Comparison of ENCODE assay signal across 36 cellular contexts in genomic region chr10:117130346-117130745, GRCh38. TPM values are rescaled to one million over a fixed set of nuclear protein-coding genes. Genes with fewer than 3 reads are reported as not detected.
"Had no signal": no experiment of that assay in that cellular context is flagged by ENCODE, and none has a peak within 500 bp of the region (broad histone marks: within the 10 kb centered on the region; RNA-seq: fewer than 3 reads in every experiment).

No MANE protein-coding gene starts in this region.

- H3K36me3 Mint-ChIP-seq: activated CD4-positive, alpha-beta memory T cell treated with anti-CD3 and anti-CD28 coated beads for 36 hours had no signal

- DNase-seq: activated CD4-positive, alpha-beta memory T cell treated with anti-CD3 and anti-CD28 coated beads for 36 hours; activated CD4-positive, alpha-beta T cell treated with anti-CD3 and anti-CD28 coated beads for 36 hours; activated CD4-positive, alpha-beta T cell treated with anti-CD3 and anti-CD28 coated beads, Interleukin-2, amount 10 ng/mL, durations not matched to agents 24 days and 14 days; activated CD4-positive, CD25-positive, alpha-beta regulatory T cell; activated CD4-positive, CD25-positive, alpha-beta regulatory T cell treated with anti-CD3 and anti-CD28 coated beads, Interleukin-2, amount 50 U/mL, for 72 hours; activated CD8-positive, alpha-beta memory T cell treated with anti-CD3 and anti-CD28 coated beads, Interleukin-2, amount 10 ng/mL, durations not matched to agents 7 days and 5 days; activated CD8-positive, alpha-beta memory T cell treated with anti-CD3 and anti-CD28 coated beads, Interleukin-2, amount 50 U/mL, for 4 hours; activated CD8-positive, alpha-beta T cell treated with anti-CD3 and anti-CD28 coated beads, Interleukin-2, amount 10 ng/mL, durations not matched to agents 7 days and 5 days; activated effector memory CD4-positive, alpha-beta T cell treated with anti-CD3 and anti-CD28 coated beads, Interleukin-2, amount 50 U/mL, for 16 hours; activated naive CD4-positive, alpha-beta T cell treated with anti-CD3 and anti-CD28 coated beads, Interleukin-2, amount 10 ng/mL, durations not matched to agents 7 days and 5 days; activated naive CD8-positive, alpha-beta T cell treated with anti-CD3 and anti-CD28 coated beads, Interleukin-2, amount 10 ng/mL, durations not matched to agents 7 days and 5 days; activated T-cell treated with anti-CD3 and anti-CD28 coated beads, Interleukin-2, amount 50 U/mL, for 1 hour; activated T-cell treated with anti-CD3 and anti-CD28 coated beads, Interleukin-2, amount 50 U/mL, for 48 hours; dorsolateral prefrontal cortex; effector memory CD4-positive, alpha-beta T cell; erythroblast; esophagus squamous epithelium; foreskin melanocyte; T-helper 2 cell had no signal

- H3K27ac ChIP-seq: ascending aorta, coronary artery, esophagus squamous epithelium, gastroesophageal sphincter had no signal

- H3K27ac Mint-ChIP-seq: activated CD4-positive, alpha-beta memory T cell treated with anti-CD3 and anti-CD28 coated beads for 36 hours; activated CD4-positive, alpha-beta T cell treated with anti-CD3 and anti-CD28 coated beads for 36 hours; activated CD8-positive, alpha-beta T cell treated with anti-CD3 and anti-CD28 coated beads, Interleukin-2, amount 10 ng/mL, durations not matched to agents 7 days and 5 days; activated naive CD4-positive, alpha-beta T cell treated with anti-CD3 and anti-CD28 coated beads, Interleukin-2, amount 10 ng/mL, durations not matched to agents 7 days and 5 days; activated naive CD4-positive, alpha-beta T cell treated with anti-CD3 and anti-CD28 coated beads, Interleukin-2, amount 50 U/mL, for 72 hours; activated naive CD8-positive, alpha-beta T cell treated with anti-CD3 and anti-CD28 coated beads, Interleukin-2, amount 10 ng/mL, durations not matched to agents 7 days and 5 days; activated T-helper 1 cell treated with anti-CD3 and anti-CD28 coated beads, Interleukin-12 subunit alpha, Interleukin-12 subunit beta, Interleukin-2, Interleukin-4 antibody, amounts not matched to agents 30 ng/mL and 10 ng/mL and 1 ng/mL, durations not matched to agents 14 hours and 24 hours and 36 hours; activated T-helper 2 cell treated with anti-CD3 and anti-CD28 coated beads, Interferon-gamma antibody, Interleukin-2, Interleukin-4, amounts not matched to agents 10 μg/mL and 5 μg/mL and 100 μg/mL, durations not matched to agents 14 hours and 24 hours and 36 hours; brain; dendritic cell treated with granulocyte-macrophage colony-stimulating factor and Interleukin-4, amounts not matched to agents 40 ng/mL and 50 ng/mL, for 4 days had no signal

- H3K4me3 Mint-ChIP-seq: activated CD4-positive, alpha-beta memory T cell treated with anti-CD3 and anti-CD28 coated beads for 36 hours; activated CD4-positive, alpha-beta T cell treated with anti-CD3 and anti-CD28 coated beads for 36 hours; activated CD8-positive, alpha-beta memory T cell treated with anti-CD3 and anti-CD28 coated beads, Interleukin-2, amount 10 ng/mL, durations not matched to agents 7 days and 5 days; activated CD8-positive, alpha-beta T cell treated with anti-CD3 and anti-CD28 coated beads, Interleukin-2, amount 10 ng/mL, durations not matched to agents 7 days and 5 days; activated naive CD4-positive, alpha-beta T cell treated with anti-CD3 and anti-CD28 coated beads, Interleukin-2, amount 10 ng/mL, durations not matched to agents 7 days and 5 days; activated T-helper 1 cell treated with anti-CD3 and anti-CD28 coated beads, Interleukin-12 subunit alpha, Interleukin-12 subunit beta, Interleukin-2, Interleukin-4 antibody, amounts not matched to agents 30 ng/mL and 10 ng/mL and 1 ng/mL, durations not matched to agents 14 hours and 24 hours and 36 hours had no signal

- H3K4me1 ChIP-seq: ascending aorta had no signal

- H3K4me3 ChIP-seq: ascending aorta, coronary artery, esophagus squamous epithelium, gastroesophageal sphincter had no signal

- H3K9me3 ChIP-seq: ascending aorta, esophagus squamous epithelium, gastroesophageal sphincter had no signal

- H3K4me1 Mint-ChIP-seq: activated CD8-positive, alpha-beta memory T cell treated with anti-CD3 and anti-CD28 coated beads, Interleukin-2, amount 10 ng/mL, durations not matched to agents 7 days and 5 days had no signal

- H3K36me3 ChIP-seq: ascending aorta, esophagus squamous epithelium, gastroesophageal sphincter had no signal

- ATAC-seq: activated CD4-positive, alpha-beta T cell treated with anti-CD3 and anti-CD28 coated beads for 36 hours; activated CD8-positive, alpha-beta memory T cell treated with anti-CD3 and anti-CD28 coated beads, Interleukin-2, amount 10 ng/mL, durations not matched to agents 7 days and 5 days; activated CD8-positive, alpha-beta T cell treated with anti-CD3 and anti-CD28 coated beads, Interleukin-2, amount 10 ng/mL, durations not matched to agents 7 days and 5 days; activated naive CD4-positive, alpha-beta T cell treated with anti-CD3 and anti-CD28 coated beads, Interleukin-2, amount 50 U/mL, for 72 hours; gastroesophageal sphincter had no signal

- H3K9me3 Mint-ChIP-seq: activated CD4-positive, alpha-beta memory T cell treated with anti-CD3 and anti-CD28 coated beads for 36 hours; activated naive CD4-positive, alpha-beta T cell treated with anti-CD3 and anti-CD28 coated beads, Interleukin-2, amount 10 ng/mL, durations not matched to agents 7 days and 5 days; activated T-helper 1 cell treated with anti-CD3 and anti-CD28 coated beads, Interleukin-12 subunit alpha, Interleukin-12 subunit beta, Interleukin-2, Interleukin-4 antibody, amounts not matched to agents 30 ng/mL and 10 ng/mL and 1 ng/mL, durations not matched to agents 14 hours and 24 hours and 36 hours; activated T-helper 2 cell treated with anti-CD3 and anti-CD28 coated beads, Interferon-gamma antibody, Interleukin-2, Interleukin-4, amounts not matched to agents 10 μg/mL and 5 μg/mL and 100 μg/mL, durations not matched to agents 14 hours and 24 hours and 36 hours; central memory CD8-positive, alpha-beta T cell; dendritic cell treated with granulocyte-macrophage colony-stimulating factor and Interleukin-4, amounts not matched to agents 40 ng/mL and 50 ng/mL, for 4 days had no signal

RNA-seq across cellular contexts. Expression of gene VAX1, which starts 7.7 kb away (rescaled TPM):
- total RNA-seq: activated CD4-positive, alpha-beta memory T cell treated with anti-CD3 and anti-CD28 coated beads for 36 hours; activated CD4-positive, alpha-beta T cell treated with anti-CD3 and anti-CD28 coated beads for 36 hours; activated CD4-positive, alpha-beta T cell treated with anti-CD3 and anti-CD28 coated beads, Interleukin-2, amount 10 ng/mL, durations not matched to agents 24 days and 14 days; activated CD8-positive, alpha-beta memory T cell treated with anti-CD3 and anti-CD28 coated beads for 36 hours; activated CD8-positive, alpha-beta memory T cell treated with anti-CD3 and anti-CD28 coated beads, Interleukin-2, amount 10 ng/mL, durations not matched to agents 7 days and 5 days; activated CD8-positive, alpha-beta T cell treated with anti-CD3 and anti-CD28 coated beads, Interleukin-2, amount 10 ng/mL, durations not matched to agents 7 days and 5 days; activated naive CD4-positive, alpha-beta T cell treated with anti-CD3 and anti-CD28 coated beads, Interleukin-2, amount 50 U/mL, for 72 hours; activated naive CD8-positive, alpha-beta T cell treated with anti-CD3 and anti-CD28 coated beads, Interleukin-2, amount 10 ng/mL, durations not matched to agents 7 days and 5 days; activated T-helper 1 cell treated with anti-CD3 and anti-CD28 coated beads, Interleukin-12 subunit alpha, Interleukin-12 subunit beta, Interleukin-2, Interleukin-4 antibody, amounts not matched to agents 30 ng/mL and 10 ng/mL and 1 ng/mL, durations not matched to agents 14 hours and 24 hours and 36 hours; activated T-helper 2 cell treated with anti-CD3 and anti-CD28 coated beads, Interferon-gamma antibody, Interleukin-2, Interleukin-4, amounts not matched to agents 10 μg/mL and 5 μg/mL and 100 μg/mL, durations not matched to agents 14 hours and 24 hours and 36 hours; ascending aorta; bronchial epithelial cell; cardiac septum; cerebellum; fibroblast of lung; fibroblast of villous mesenchyme; gastroesophageal sphincter; glomerular endothelial cell; T-helper 1 cell treated with Interleukin-12 subunit alpha and Interleukin-12 subunit beta and Interleukin-4 antibody, amounts not matched to agents 30 ng/mL and 1 ng/mL, for 36 hours had no signal
- polyA plus RNA-seq: fibroblast of lung had no signal
